ENCODE assay signal across 16 cellular contexts in the genomic region with DNA sequence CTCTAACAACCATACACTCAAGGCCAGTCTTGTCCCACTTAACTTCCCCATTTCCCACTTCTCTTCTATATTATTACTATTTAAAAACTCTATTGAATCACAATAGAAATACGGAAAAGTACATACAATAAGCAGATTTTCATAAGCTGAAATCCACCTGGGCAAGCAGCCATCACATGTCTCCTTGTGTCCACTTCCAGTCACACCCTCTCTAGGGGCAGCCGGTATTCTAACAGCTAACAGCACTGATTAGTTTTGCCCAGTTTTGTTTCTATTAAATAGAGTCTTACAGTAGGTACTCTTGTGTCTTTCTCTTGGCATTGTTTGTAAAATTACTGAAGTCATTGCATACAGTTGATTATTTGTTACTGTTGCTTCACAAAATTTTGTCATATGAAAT. TPM values are rescaled to one million over a fixed set of nuclear protein-coding genes. Genes with fewer than 3 reads are reported as not detected.
A peak's percentile ranks its signal among the peaks of the same experiment; 100 is the strongest.
DNase-seq lines count a peak whose midpoint lies in the region; ATAC-seq and TF ChIP-seq lines count a peak whose summit lies in the region.
"Had no signal": no experiment of that assay in that cellular context is flagged by ENCODE, and none has a peak within 500 bp of the region (broad histone marks: within the 10 kb centered on the region; RNA-seq: fewer than 3 reads in every experiment).

No MANE protein-coding gene starts in this region.

- no peaks in the 10 kb centered on the region for H3K9me3 Mint-ChIP-seq in IgD-negative memory B cell
- no peaks in the 10 kb centered on the region for H3K9me3 Mint-ChIP-seq in naive thymus-derived CD8-positive, alpha-beta T cell
- H3K9me3 Mint-ChIP-seq in type B pancreatic cell, result no peaks in the 10 kb centered on the region
- H3K9me3 Mint-ChIP-seq: CD8-positive, alpha-beta T cell; stimulated activated memory B cell treated with anti-CD40 and anti-IgM and Interleukin-4, amounts not matched to agents 10 μg/mL and 1 μg/mL and 100 μg/mL, for 72 hours had no signal

- DNase-seq in NCI-H2029 treated with DMSO at 0.1 percent for 48 hours (lab: John Stamatoyannopoulos, UW), result peak; percentile 5
- no peak for DNase-seq in NCI-H2029 (lab: John Stamatoyannopoulos, UW)
- DNase-seq in dermis blood vessel endothelial cell, result peak; percentile 30
- DNase-seq in naive thymus-derived CD8-positive, alpha-beta T cell, result no peak
- no peak for DNase-seq in type B pancreatic cell (ENCODE audit: extremely low spot score, unreplicated experiment)
- no peak for DNase-seq in activated CD4-positive, CD25-positive, alpha-beta regulatory T cell treated with anti-CD3 and anti-CD28 coated beads, Interleukin-2, amount 50 U/mL, for 72 hours
- DNase-seq: activated CD4-positive, alpha-beta T cell treated with anti-CD3 and anti-CD28 coated beads for 4 hours; CD8-positive, alpha-beta T cell; foreskin fibroblast; mammary epithelial cell; MM.1S had no signal

- peaks cover 2% of the 10 kb centered on the region for H3K36me3 Mint-ChIP-seq in IgD-negative memory B cell
- H3K36me3 Mint-ChIP-seq in naive thymus-derived CD8-positive, alpha-beta T cell, result peaks cover 0 to 8% (median 0%) of the 10 kb centered on the region in 3 donors
- peaks cover 5% of the 10 kb centered on the region for H3K36me3 Mint-ChIP-seq in type B pancreatic cell

- no peak for TF ChIP-seq CTCF in type B pancreatic cell (conservative IDR thresholded peaks at IDR 0.05)

- no peak for ATAC-seq in naive thymus-derived CD8-positive, alpha-beta T cell
- no peak for ATAC-seq in HG02759 (IDR thresholded peaks at IDR 0.05; ENCODE audit: unreplicated experiment)
- ATAC-seq: activated naive CD4-positive, alpha-beta T cell treated with anti-CD3 and anti-CD28 coated beads, Interleukin-2, amount 50 U/mL, for 72 hours; CD8-positive, alpha-beta T cell; stimulated activated memory B cell treated with anti-CD40 and anti-IgM and Interleukin-4, amounts not matched to agents 10 μg/mL and 1 μg/mL and 100 μg/mL, for 72 hours had no signal

- H3K27ac Mint-ChIP-seq in IgD-negative memory B cell, result peak overlapping the region in 2 of 3 donors; percentile 49 to 69
- peak overlapping the region in 4 of 10 donors; percentile 19 to 38 (median 27) for H3K27ac Mint-ChIP-seq in naive thymus-derived CD8-positive, alpha-beta T cell
- H3K27ac Mint-ChIP-seq in type B pancreatic cell, result no peak overlapping the region
- H3K27ac Mint-ChIP-seq: activated naive CD4-positive, alpha-beta T cell treated with anti-CD3 and anti-CD28 coated beads, Interleukin-2, amount 50 U/mL, for 72 hours; CD8-positive, alpha-beta T cell; stimulated activated memory B cell treated with anti-CD40 and anti-IgM and Interleukin-4, amounts not matched to agents 10 μg/mL and 1 μg/mL and 100 μg/mL, for 72 hours had no signal

- POLR2A ChIA-PET in naive thymus-derived CD8-positive, alpha-beta T cell (lab: Charles Lee), result no interaction called here

- peak overlapping the region in 2 of 4 donors; percentile 51 to 76 for H3K4me3 Mint-ChIP-seq in IgD-negative memory B cell
- peak overlapping the region in 6 of 10 donors; percentile 1 to 61 (median 39) for H3K4me3 Mint-ChIP-seq in naive thymus-derived CD8-positive, alpha-beta T cell
- H3K4me3 Mint-ChIP-seq in type B pancreatic cell, result no peak overlapping the region
- H3K4me3 Mint-ChIP-seq: brain; stimulated activated memory B cell treated with anti-CD40 and anti-IgM and Interleukin-4, amounts not matched to agents 10 μg/mL and 1 μg/mL and 100 μg/mL, for 72 hours had no signal

- no peaks in the 10 kb centered on the region for H3K27me3 Mint-ChIP-seq in IgD-negative memory B cell
- H3K27me3 Mint-ChIP-seq in naive thymus-derived CD8-positive, alpha-beta T cell, result no peaks in the 10 kb centered on the region
- H3K27me3 Mint-ChIP-seq in type B pancreatic cell, result no peaks in the 10 kb centered on the region
- H3K27me3 Mint-ChIP-seq: brain; stimulated activated memory B cell treated with anti-CD40 and anti-IgM and Interleukin-4, amounts not matched to agents 10 μg/mL and 1 μg/mL and 100 μg/mL, for 72 hours had no signal

- H3K4me1 Mint-ChIP-seq in IgD-negative memory B cell, result peaks cover 67 to 83% (median 70%) of the 10 kb centered on the region in 3 donors
- peaks cover 40 to 87% (median 84%) of the 10 kb centered on the region in 4 donors for H3K4me1 Mint-ChIP-seq in naive thymus-derived CD8-positive, alpha-beta T cell
- H3K4me1 Mint-ChIP-seq in type B pancreatic cell (ENCODE audit: unreplicated experiment), result peaks cover 40% of the 10 kb centered on the region

RNA-seq across cellular contexts. Expression of a gene that starts 37.8 kb away (rescaled TPM):
- polyA plus RNA-seq in IgD-negative memory B cell, result 41.1 TPM
- total RNA-seq in dermis blood vessel endothelial cell (171 and 175 TPM in 2 replicates), type B pancreatic cell (ENCODE audit: low replicate concordance) (102 and 104 TPM in 2 replicates)
- 100 to 1,000 TPM; 154 to 169 TPM for total RNA-seq in naive thymus-derived CD8-positive, alpha-beta T cell
- polyA plus RNA-seq in naive thymus-derived CD8-positive, alpha-beta T cell, result 10 to 100 TPM; 44.0 to 46.6 (median 45.1) TPM

Comparison
In these comparisons a context has a peak if more than half of its experiments do, and no peak if none do; other contexts are left out.
1. DNase-seq: peak in NCI-H2029 treated with DMSO at 0.1 percent for 48 hours (single experiment) and dermis blood vessel endothelial cell (single experiment); none in NCI-H2029 (single experiment), naive thymus-derived CD8-positive, alpha-beta T cell (0 of 10), type B pancreatic cell (single experiment) and activated CD4-positive, CD25-positive, alpha-beta regulatory T cell treated with anti-CD3 and anti-CD28 coated beads, Interleukin-2, amount 50 U/mL, for 72 hours (single experiment).